ENCODE assay signal across 20 cellular contexts in the genomic region with DNA sequence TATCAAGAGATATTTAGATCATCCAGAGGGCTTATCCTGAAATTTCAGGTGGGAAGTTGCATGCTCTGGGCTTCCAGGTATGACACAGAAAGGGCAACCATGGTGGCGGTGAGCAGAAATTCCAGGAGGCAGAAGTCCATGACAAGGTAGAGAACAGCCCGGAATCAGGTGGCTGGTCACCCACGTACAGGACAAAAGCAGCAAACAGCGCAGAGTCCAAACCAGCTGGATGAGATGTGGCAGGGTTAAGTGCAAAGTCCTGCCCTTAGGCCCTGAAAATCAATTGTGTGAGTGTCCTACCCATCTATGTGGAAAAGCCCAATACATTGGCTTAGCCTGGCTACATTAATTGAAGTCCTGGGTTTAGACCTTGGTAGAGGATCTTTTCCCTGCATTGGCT. TPM values are rescaled to one million over a fixed set of nuclear protein-coding genes. Genes with fewer than 3 reads are reported as not detected.
A peak's percentile ranks its signal among the peaks of the same experiment; 100 is the strongest.
DNase-seq lines count a peak whose midpoint lies in the region; ATAC-seq and TF ChIP-seq lines count a peak whose summit lies in the region.
"Had no signal": no experiment of that assay in that cellular context is flagged by ENCODE, and none has a peak within 500 bp of the region (broad histone marks: within the 10 kb centered on the region; RNA-seq: fewer than 3 reads in every experiment).

No MANE protein-coding gene starts in this region.

- POLR2A ChIA-PET in Caco-2 (lab: Charles Lee): no interaction called here

- peaks cover 77% of the 10 kb centered on the region for H3K4me1 Mint-ChIP-seq in activated naive CD8-positive, alpha-beta T cell (ENCODE audit: low read depth)
- H3K4me1 Mint-ChIP-seq in activated naive CD8-positive, alpha-beta T cell treated with anti-CD3 and anti-CD28 coated beads for 36 hours: peaks cover 53% of the 10 kb centered on the region
- H3K4me1 Mint-ChIP-seq in stimulated activated memory B cell treated with anti-CD40 and anti-IgM and Interleukin-4, amounts not matched to agents 10 μg/mL and 1 μg/mL and 100 μg/mL, for 72 hours: peaks cover 34% of the 10 kb centered on the region
- no peaks in the 10 kb centered on the region for H3K4me1 Mint-ChIP-seq in Caco-2 (ENCODE audit: low read depth, unreplicated experiment)

- H3K36me3 ChIP-seq in liver (ENCODE audit: control insufficient read depth in 4 of 4, insufficient read depth in 3 of 4, low read depth in 1 of 4, low read length in 3 of 4): no peaks in the 10 kb centered on the region
- no peaks in the 10 kb centered on the region; the same call in 1 of the 2 replicates for H3K36me3 ChIP-seq in Caco-2 (ENCODE audit: control insufficient read depth, insufficient read depth, low read length)

- no peaks in the 10 kb centered on the region for H3K9me3 ChIP-seq in liver (ENCODE audit: control insufficient read depth in 4 of 4, low read length in 3 of 4)
- no peaks in the 10 kb centered on the region for H3K9me3 ChIP-seq in Caco-2

- WGBS in liver: 33% methylated on average over 4 of the region's 4 CpGs

- H3K36me3 Mint-ChIP-seq in activated naive CD8-positive, alpha-beta T cell: peaks cover 5% of the 10 kb centered on the region
- H3K36me3 Mint-ChIP-seq in activated naive CD8-positive, alpha-beta T cell treated with anti-CD3 and anti-CD28 coated beads for 36 hours: peaks cover 8% of the 10 kb centered on the region
- peaks cover 11% of the 10 kb centered on the region for H3K36me3 Mint-ChIP-seq in stimulated activated memory B cell treated with anti-CD40 and anti-IgM and Interleukin-4, amounts not matched to agents 10 μg/mL and 1 μg/mL and 100 μg/mL, for 72 hours
- no peaks in the 10 kb centered on the region for H3K36me3 Mint-ChIP-seq in Caco-2 (ENCODE audit: insufficient read depth, unreplicated experiment)

- peak; percentile 48 to 65 for TF ChIP-seq RAD21 in liver (IDR thresholded peaks at IDR 0.05)

- CTCF ChIA-PET in Caco-2 (lab: Charles Lee): no interaction called here

- H3K9me3 Mint-ChIP-seq in activated naive CD8-positive, alpha-beta T cell (ENCODE audit: low read depth): no peaks in the 10 kb centered on the region
- no peaks in the 10 kb centered on the region for H3K9me3 Mint-ChIP-seq in activated naive CD8-positive, alpha-beta T cell treated with anti-CD3 and anti-CD28 coated beads for 36 hours
- no peaks in the 10 kb centered on the region for H3K9me3 Mint-ChIP-seq in stimulated activated memory B cell treated with anti-CD40 and anti-IgM and Interleukin-4, amounts not matched to agents 10 μg/mL and 1 μg/mL and 100 μg/mL, for 72 hours
- H3K9me3 Mint-ChIP-seq in Caco-2 (ENCODE audit: unreplicated experiment): no peaks in the 10 kb centered on the region

- H3K4me3 ChIP-seq in liver (ENCODE audit: low read depth in 1 of 3, low read length in 3 of 3) (no peak overlapping the region), Caco-2 (ENCODE audit: low read depth, low read length) (no peak overlapping the region)

- no peak for TF ChIP-seq CTCF in liver (IDR thresholded peaks at IDR 0.05; ENCODE audit: low read depth, low read length, missing input control)
- no peak for TF ChIP-seq CTCF in Caco-2 (IDR thresholded peaks at IDR 0.05; ENCODE audit: insufficient read depth in 1 of 2, low read depth in 1 of 2, low read length in 1 of 2, severe bottlenecking in 1 of 2, unreplicated experiment in 1 of 2)

- H3K27me3 ChIP-seq in liver (ENCODE audit: control insufficient read depth in 4 of 4, insufficient read depth in 4 of 4, low read length in 3 of 4) (no peaks in the 10 kb centered on the region), Caco-2 (replicated peaks; ENCODE audit: control insufficient read depth, insufficient read depth, low read length) (no peaks in the 10 kb centered on the region)

- intact Hi-C loops in Caco-2 (cut with micrococcal nuclease; ENCODE audit: unreplicated experiment): no loop called here

- H3K4me1 ChIP-seq in liver (ENCODE audit: control insufficient read depth in 4 of 4, insufficient read depth in 4 of 4, low read length in 3 of 4) (peaks cover 24 to 66% (median 34%) of the 10 kb centered on the region in 4 donors), Caco-2 (no peaks in the 10 kb centered on the region)

- DNase-seq in activated naive CD8-positive, alpha-beta T cell treated with anti-CD3 and anti-CD28 coated beads for 36 hours: no peak
- no peak for DNase-seq in DMS79 treated with DMSO at 0.1 percent for 48 hours (lab: John Stamatoyannopoulos, UW)
- no peak for DNase-seq in Caco-2
- no peak for DNase-seq in anterior cingulate cortex (lab: John Stamatoyannopoulos, UW)
- DNase-seq: DMS53, NCI-H1092, NCI-H1436, NCI-H187, NCI-H2081 treated with DMSO at 0.1 percent for 48 hours, NCI-H2171, NCI-H226, NCI-H510A, SHP77 had no signal

- peak overlapping the region; percentile 13 to 78 for H3K9ac ChIP-seq in liver (ENCODE audit: low read depth in 1 of 2, low read length in 2 of 2)

- H3K4me3 Mint-ChIP-seq in activated naive CD8-positive, alpha-beta T cell: no peak overlapping the region
- no peak overlapping the region for H3K4me3 Mint-ChIP-seq in activated naive CD8-positive, alpha-beta T cell treated with anti-CD3 and anti-CD28 coated beads for 36 hours
- H3K4me3 Mint-ChIP-seq in stimulated activated memory B cell treated with anti-CD40 and anti-IgM and Interleukin-4, amounts not matched to agents 10 μg/mL and 1 μg/mL and 100 μg/mL, for 72 hours: no peak overlapping the region
- no peak overlapping the region for H3K4me3 Mint-ChIP-seq in Caco-2 (ENCODE audit: unreplicated experiment)

- H3K27me3 Mint-ChIP-seq in activated naive CD8-positive, alpha-beta T cell: no peaks in the 10 kb centered on the region
- no peaks in the 10 kb centered on the region for H3K27me3 Mint-ChIP-seq in activated naive CD8-positive, alpha-beta T cell treated with anti-CD3 and anti-CD28 coated beads for 36 hours
- no peaks in the 10 kb centered on the region for H3K27me3 Mint-ChIP-seq in stimulated activated memory B cell treated with anti-CD40 and anti-IgM and Interleukin-4, amounts not matched to agents 10 μg/mL and 1 μg/mL and 100 μg/mL, for 72 hours
- no peaks in the 10 kb centered on the region for H3K27me3 Mint-ChIP-seq in Caco-2 (ENCODE audit: insufficient read depth, unreplicated experiment)

- no TSS peak for BruUV-seq in Caco-2 (replicated peaks; lab: Mats Ljungman, UMichigan)

- no peak for ATAC-seq in stimulated activated memory B cell treated with anti-CD40 and anti-IgM and Interleukin-4, amounts not matched to agents 10 μg/mL and 1 μg/mL and 100 μg/mL, for 72 hours
- ATAC-seq: Panc1 had no signal

- peak overlapping the region; percentile 93 to 97 for H3K27ac ChIP-seq in liver (ENCODE audit: low read depth in 1 of 2, low read length in 2 of 2)
- H3K27ac ChIP-seq: HL-60, RWPE1 had no signal

- H3K27ac Mint-ChIP-seq in activated naive CD8-positive, alpha-beta T cell: peak overlapping the region; percentile 22
- no peak overlapping the region for H3K27ac Mint-ChIP-seq in activated naive CD8-positive, alpha-beta T cell treated with anti-CD3 and anti-CD28 coated beads for 36 hours
- H3K27ac Mint-ChIP-seq in stimulated activated memory B cell treated with anti-CD40 and anti-IgM and Interleukin-4, amounts not matched to agents 10 μg/mL and 1 μg/mL and 100 μg/mL, for 72 hours: peak overlapping the region; percentile 27
- H3K27ac Mint-ChIP-seq in Caco-2 (ENCODE audit: unreplicated experiment): no peak overlapping the region

TF ChIP-seq in liver, 16 proteins besides CTCF, POLR2A, EP300 and RAD21 (continues in another document):
- TF ChIP-seq SP1 (IDR thresholded peaks at IDR 0.05) (peak; percentile 100), YY1 (IDR thresholded peaks at IDR 0.05) (peak; percentile 97), GABPA (IDR thresholded peaks at IDR 0.05 in 1 of 2, conservative IDR thresholded peaks at IDR 0.05 in 1 of 2) (peak in 1 of 2 donors; percentile 28), JUND (IDR thresholded peaks at IDR 0.05) (peak; percentile 83 to 84), NR2F2 (IDR thresholded peaks at IDR 0.05) (peak; percentile 14), RXRA (IDR thresholded peaks at IDR 0.05) (peak; percentile 88 to 94), HNF4G (IDR thresholded peaks at IDR 0.05) (peak; percentile 100), TAF1 (conservative IDR thresholded peaks at IDR 0.05) (no peak), HNF4A (conservative IDR thresholded peaks at IDR 0.05) (peak; percentile 100), EGR1 (IDR thresholded peaks at IDR 0.05; ENCODE audit: low read depth in 2 of 2) (peak; percentile 31 to 72), FOXA2 (IDR thresholded peaks at IDR 0.05) (peak; percentile 48), FOXA1 (IDR thresholded peaks at IDR 0.05) (peak; percentile 48)
- TF ChIP-seq, protein P1, sequence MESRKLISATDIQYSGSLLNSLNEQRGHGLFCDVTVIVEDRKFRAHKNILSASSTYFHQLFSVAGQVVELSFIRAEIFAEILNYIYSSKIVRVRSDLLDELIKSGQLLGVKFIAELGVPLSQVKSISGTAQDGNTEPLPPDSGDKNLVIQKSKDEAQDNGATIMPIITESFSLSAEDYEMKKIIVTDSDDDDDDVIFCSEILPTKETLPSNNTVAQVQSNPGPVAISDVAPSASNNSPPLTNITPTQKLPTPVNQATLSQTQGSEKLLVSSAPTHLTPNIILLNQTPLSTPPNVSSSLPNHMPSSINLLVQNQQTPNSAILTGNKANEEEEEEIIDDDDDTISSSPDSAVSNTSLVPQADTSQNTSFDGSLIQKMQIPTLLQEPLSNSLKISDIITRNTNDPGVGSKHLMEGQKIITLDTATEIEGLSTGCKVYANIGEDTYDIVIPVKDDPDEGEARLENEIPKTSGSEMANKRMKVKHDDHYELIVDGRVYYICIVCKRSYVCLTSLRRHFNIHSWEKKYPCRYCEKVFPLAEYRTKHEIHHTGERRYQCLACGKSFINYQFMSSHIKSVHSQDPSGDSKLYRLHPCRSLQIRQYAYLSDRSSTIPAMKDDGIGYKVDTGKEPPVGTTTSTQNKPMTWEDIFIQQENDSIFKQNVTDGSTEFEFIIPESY (IDR thresholded peaks at IDR 0.05): peak; percentile 94
- TF ChIP-seq, protein P2, sequence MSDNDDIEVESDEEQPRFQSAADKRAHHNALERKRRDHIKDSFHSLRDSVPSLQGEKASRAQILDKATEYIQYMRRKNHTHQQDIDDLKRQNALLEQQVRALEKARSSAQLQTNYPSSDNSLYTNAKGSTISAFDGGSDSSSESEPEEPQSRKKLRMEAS (IDR thresholded peaks at IDR 0.05): peak; percentile 92
- TF ChIP-seq, protein P3, sequence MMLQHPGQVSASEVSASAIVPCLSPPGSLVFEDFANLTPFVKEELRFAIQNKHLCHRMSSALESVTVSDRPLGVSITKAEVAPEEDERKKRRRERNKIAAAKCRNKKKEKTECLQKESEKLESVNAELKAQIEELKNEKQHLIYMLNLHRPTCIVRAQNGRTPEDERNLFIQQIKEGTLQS (IDR thresholded peaks at IDR 0.05): peak; percentile 72

RNA-seq across cellular contexts. Expression of gene PPFIBP2, which starts 11.6 kb away (rescaled TPM):
- total RNA-seq in activated naive CD8-positive, alpha-beta T cell treated with anti-CD3 and anti-CD28 coated beads for 36 hours: 10 to 100 TPM; 18.6 to 18.7 TPM
- 10 to 100 TPM; 23.1 to 80.0 TPM for total RNA-seq in liver
- polyA plus RNA-seq in liver: 10 to 100 TPM; 19.6 to 23.3 TPM
- 72.5 and 79.8 TPM in 2 replicates for total RNA-seq in Caco-2 (2022)

RNA-seq across cellular contexts. Expression of gene OLFML1, which starts 40.1 kb away (rescaled TPM):
- total RNA-seq in activated naive CD8-positive, alpha-beta T cell treated with anti-CD3 and anti-CD28 coated beads for 36 hours: not detected
- 1 to 10 TPM; 2.8 TPM for total RNA-seq in liver
- 1 to 10 TPM; 2.9 to 4.2 TPM for polyA plus RNA-seq in liver
- 1.8 and 3.9 TPM in 2 replicates for total RNA-seq in Caco-2 (2022)
- total RNA-seq: A172 had no signal

Comparison
In these comparisons a context has a peak if more than half of its experiments do, and no peak if none do; other contexts are left out.
1. H3K27ac Mint-ChIP-seq: peak in activated naive CD8-positive, alpha-beta T cell (single experiment) and stimulated activated memory B cell treated with anti-CD40 and anti-IgM and Interleukin-4, amounts not matched to agents 10 μg/mL and 1 μg/mL and 100 μg/mL, for 72 hours (single experiment); none in activated naive CD8-positive, alpha-beta T cell treated with anti-CD3 and anti-CD28 coated beads for 36 hours (single experiment) and Caco-2 (single experiment).